ENCODE assay signal across 11 cellular contexts in the genomic region with DNA sequence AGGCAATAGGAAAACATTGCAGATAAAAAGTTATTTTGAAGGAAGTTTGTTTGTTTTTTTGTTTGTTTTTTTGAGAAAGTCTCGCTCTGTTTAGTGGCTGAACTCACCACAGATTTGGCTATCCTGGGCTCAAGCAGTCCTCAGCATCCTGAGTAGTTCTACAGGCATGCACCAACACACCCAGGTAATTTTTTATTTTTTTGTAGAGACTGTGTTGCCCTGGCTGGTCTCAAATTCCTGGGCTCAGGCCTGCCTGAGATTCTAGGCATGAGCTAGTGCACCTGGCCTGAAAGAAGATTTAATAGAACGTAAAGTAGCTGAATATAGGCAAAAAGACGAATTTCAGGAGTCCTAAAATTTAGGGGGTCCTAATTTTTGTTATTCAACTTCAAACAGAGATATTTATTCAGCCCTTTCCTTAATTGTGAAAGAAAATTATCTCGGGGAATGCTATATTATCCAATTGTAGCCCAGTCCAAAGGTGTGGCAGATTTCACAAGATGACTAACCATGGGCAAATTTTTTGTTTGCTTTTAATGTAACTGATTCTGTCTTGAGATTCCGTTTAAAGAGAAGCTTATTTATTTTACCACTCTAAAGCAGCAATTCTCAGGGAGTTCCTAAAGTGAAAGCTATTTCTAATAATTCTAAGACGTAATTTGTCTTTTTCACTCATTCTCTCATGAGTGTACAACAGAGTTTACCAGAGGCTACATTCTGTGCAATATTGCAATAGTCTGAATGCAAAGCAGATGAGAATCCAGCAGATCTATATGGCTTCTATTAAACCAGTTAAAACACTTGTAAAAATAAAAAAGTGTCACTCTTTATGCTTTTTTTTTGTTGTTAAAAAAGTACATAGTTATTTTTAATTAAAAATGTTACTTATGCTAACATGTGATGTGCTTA. TPM values are rescaled to one million over a fixed set of nuclear protein-coding genes. Genes with fewer than 3 reads are reported as not detected.
DNase-seq lines count a peak whose midpoint lies in the region; ATAC-seq, FAIRE-seq and TF ChIP-seq lines count a peak whose summit lies in the region.
"Had no signal": no experiment of that assay in that cellular context is flagged by ENCODE, and none has a peak within 500 bp of the region (broad histone marks: within the 10 kb centered on the region; RNA-seq: fewer than 3 reads in every experiment).

No MANE protein-coding gene starts in this region.

- dilution Hi-C loops in endothelial cell of umbilical vein (cut with MboI; ENCODE audit: extremely low pct_ligation_motif_present, low sequenced_read_pairs) = no loop called here

- TF ChIP-seq EP300 in upper lobe of left lung (IDR thresholded peaks at IDR 0.05) = no peak

- peaks cover 8% of the 10 kb centered on the region for H3K4me1 Mint-ChIP-seq in activated CD4-positive, alpha-beta T cell treated with anti-CD3 and anti-CD28 coated beads, Interleukin-2, amount 10 ng/mL, durations not matched to agents 7 days and 5 days

- CTCF ChIA-PET in endothelial cell of umbilical vein (lab: Charles Lee) = interaction anchor here (1.0 to 3.4 kb wide), 3 partner anchors 13 to 50 kb away, joined by 3 to 13 read pairs (median 7); a partner anchor contains a TSS
- CTCF ChIA-PET in activated CD4-positive, alpha-beta T cell treated with anti-CD3 and anti-CD28 coated beads, Interleukin-2, amount 10 ng/mL, durations not matched to agents 7 days and 5 days (lab: Charles Lee) = interaction anchor here (1.6 kb wide), 1 partner anchor 11 kb away, joined by 5 read pairs; no protein-coding TSS in a partner anchor

- H4K20me1 ChIP-seq in OCI-LY3 (ENCODE audit: insufficient read depth, low read length) = no peaks in the 10 kb centered on the region
- H4K20me1 ChIP-seq in endothelial cell of umbilical vein (replicated peaks; ENCODE audit: control insufficient read depth, extremely low read depth, insufficient read depth, low read length) = no peaks in the 10 kb centered on the region

- no peaks in the 10 kb centered on the region for H3K36me3 ChIP-seq in OCI-LY3 (replicated peaks; ENCODE audit: low read depth, low read length)
- H3K36me3 ChIP-seq in endothelial cell of umbilical vein (ENCODE audit: control insufficient read depth in 2 of 2, extremely low read depth in 1 of 2, insufficient read depth in 2 of 2, low read length in 2 of 2) = no peaks in the 10 kb centered on the region
- no peaks in the 10 kb centered on the region for H3K36me3 ChIP-seq in mucosa of descending colon (ENCODE audit: low read depth)
- no peaks in the 10 kb centered on the region for H3K36me3 ChIP-seq in upper lobe of left lung

- H3K9me1 ChIP-seq in endothelial cell of umbilical vein (replicated peaks; ENCODE audit: control insufficient read depth, extremely low read depth, insufficient read depth, low read length) = no peaks in the 10 kb centered on the region

- intact Hi-C loops in endothelial cell of umbilical vein (cut with micrococcal nuclease) (no loop called here), mucosa of descending colon (cut with DNase I, micrococcal nuclease) (no loop called here)

- no peak overlapping the region for H3K4me3 Mint-ChIP-seq in activated CD4-positive, alpha-beta T cell treated with anti-CD3 and anti-CD28 coated beads, Interleukin-2, amount 10 ng/mL, durations not matched to agents 7 days and 5 days

- H3K27me3 ChIP-seq in OCI-LY3 (ENCODE audit: low read depth, low read length) (peaks cover 4% of the 10 kb centered on the region; the same call in 1 of the 2 replicates), endothelial cell of umbilical vein (ENCODE audit: control insufficient read depth in 2 of 2, insufficient read depth in 2 of 2, low read length in 2 of 2) (no peaks in the 10 kb centered on the region), upper lobe of left lung (no peaks in the 10 kb centered on the region)

- no peaks in the 10 kb centered on the region for H3K9me3 ChIP-seq in OCI-LY3 (ENCODE audit: insufficient read depth, low read length)
- no peaks in the 10 kb centered on the region for H3K9me3 ChIP-seq in endothelial cell of umbilical vein (replicated peaks; ENCODE audit: control insufficient read depth, insufficient read depth, low read length)
- H3K9me3 ChIP-seq in mucosa of descending colon = no peaks in the 10 kb centered on the region
- no peaks in the 10 kb centered on the region for H3K9me3 ChIP-seq in upper lobe of left lung

- POLR2A ChIA-PET in endothelial cell of umbilical vein (lab: Charles Lee) = no interaction called here
- POLR2A ChIA-PET in activated CD4-positive, alpha-beta T cell treated with anti-CD3 and anti-CD28 coated beads, Interleukin-2, amount 10 ng/mL, durations not matched to agents 7 days and 5 days (lab: Charles Lee) = no interaction called here

- H3K36me3 Mint-ChIP-seq in activated CD4-positive, alpha-beta T cell treated with anti-CD3 and anti-CD28 coated beads, Interleukin-2, amount 10 ng/mL, durations not matched to agents 7 days and 5 days (ENCODE audit: low read depth) = peaks cover 2% of the 10 kb centered on the region

- peaks cover 27% of the 10 kb centered on the region for H3K27me3 Mint-ChIP-seq in activated CD4-positive, alpha-beta T cell treated with anti-CD3 and anti-CD28 coated beads, Interleukin-2, amount 10 ng/mL, durations not matched to agents 7 days and 5 days

- H2AFZ ChIP-seq in OCI-LY3 (ENCODE audit: low read depth, low read length) = no peak overlapping the region
- no peak overlapping the region for H2AFZ ChIP-seq in endothelial cell of umbilical vein (ENCODE audit: low read depth, low read length)

- ATAC-seq in mucosa of descending colon (peak; percentile 54), upper lobe of left lung (ENCODE audit: low FRiP score in 2 of 2) (peak; percentile 46 to 68), GM19395 (IDR thresholded peaks at IDR 0.05; ENCODE audit: unreplicated experiment) (no peak)
- no peak for ATAC-seq in activated CD4-positive, CD25-positive, alpha-beta regulatory T cell treated with anti-CD3 and anti-CD28 coated beads, Interleukin-2, amount 50 U/mL, for 24 hours

- DNase-seq in endothelial cell of umbilical vein (ENCODE audit: low read depth, low spot score) = no peak
- DNase-seq in mucosa of descending colon = no peak
- no peak for DNase-seq in upper lobe of left lung
- no peak for DNase-seq in activated CD4-positive, alpha-beta T cell treated with anti-CD3 and anti-CD28 coated beads, Interleukin-2, amount 10 ng/mL, durations not matched to agents 7 days and 5 days
- no peak for DNase-seq in D721Med (ENCODE audit: insufficient read length, low spot score)

- peaks cover 17% of the 10 kb centered on the region for H3K4me1 ChIP-seq in OCI-LY3 (ENCODE audit: low read length)
- H3K4me1 ChIP-seq in endothelial cell of umbilical vein (ENCODE audit: control insufficient read depth, extremely low read depth, insufficient read depth, low read length) = peaks cover 11% of the 10 kb centered on the region
- peaks cover 2% of the 10 kb centered on the region for H3K4me1 ChIP-seq in mucosa of descending colon (ENCODE audit: low read depth)
- peaks cover 0 to 23% (median 8%) of the 10 kb centered on the region in 4 donors for H3K4me1 ChIP-seq in upper lobe of left lung

- FAIRE-seq in endothelial cell of umbilical vein (lab: Jason Lieb, UNC) (peak; percentile 21), D721Med (lab: Jason Lieb, UNC) (no peak)
- FAIRE-seq: RCC 7860 had no signal

- BruUV-seq in endothelial cell of umbilical vein (replicated peaks; lab: Mats Ljungman, UMichigan) = no TSS peak

- H3K79me2 ChIP-seq in OCI-LY3 (ENCODE audit: low read length) (no peaks in the 10 kb centered on the region), endothelial cell of umbilical vein (ENCODE audit: control insufficient read depth, insufficient read depth, low read length) (no peaks in the 10 kb centered on the region)

- H3K4me2 ChIP-seq in OCI-LY3 (ENCODE audit: low read length) (peak overlapping the region; percentile 80), endothelial cell of umbilical vein (ENCODE audit: insufficient read depth, low read length) (peak overlapping the region; percentile 42)

- TF ChIP-seq POLR2A in endothelial cell of umbilical vein (IDR thresholded peaks at IDR 0.05; ENCODE audit: low read depth, low read length) (no peak), upper lobe of left lung (IDR thresholded peaks at IDR 0.05) (no peak)

- WGBS in upper lobe of left lung, 2 donors = 55 to 59% methylated on average over 6 of the region's 6 CpGs

- H3K9me3 Mint-ChIP-seq in activated CD4-positive, alpha-beta T cell treated with anti-CD3 and anti-CD28 coated beads, Interleukin-2, amount 10 ng/mL, durations not matched to agents 7 days and 5 days = no peaks in the 10 kb centered on the region
- H3K9me3 Mint-ChIP-seq: memory B cell had no signal

- H3K27ac ChIP-seq in OCI-LY3 (ENCODE audit: low read length) (no peak overlapping the region), endothelial cell of umbilical vein (ENCODE audit: insufficient read depth, low read depth, low read length) (no peak overlapping the region), upper lobe of left lung (peak overlapping the region; percentile 72 to 77 (median 74))

- no peak overlapping the region for H3K27ac Mint-ChIP-seq in activated CD4-positive, alpha-beta T cell treated with anti-CD3 and anti-CD28 coated beads, Interleukin-2, amount 10 ng/mL, durations not matched to agents 7 days and 5 days
- H3K27ac Mint-ChIP-seq: memory B cell had no signal

- H3K4me3 ChIP-seq in OCI-LY3 (ENCODE audit: low read length) (peak overlapping the region; percentile 75; the same call in 1 of the 2 replicates), endothelial cell of umbilical vein (replicated peaks in 1 of 3; ENCODE audit: insufficient read depth in 1 of 3, low read depth in 1 of 3, low read length in 3 of 3) (peak overlapping the region in 1 of 3 experiments; percentile 20), mucosa of descending colon (no peak overlapping the region), upper lobe of left lung (peak overlapping the region in 3 of 4 donors; percentile 33 to 45 (median 40))

- TF ChIP-seq CTCF in OCI-LY3 (IDR thresholded peaks at IDR 0.05; ENCODE audit: low read depth, low read length) = no peak
- TF ChIP-seq CTCF in endothelial cell of umbilical vein (IDR thresholded peaks at IDR 0.05; ENCODE audit: extremely low read depth in 1 of 2, insufficient read depth in 1 of 2, low read depth in 1 of 2, low read length in 2 of 2) = no peak
- no peak for TF ChIP-seq CTCF in mucosa of descending colon (IDR thresholded peaks at IDR 0.05)
- TF ChIP-seq CTCF in upper lobe of left lung (IDR thresholded peaks at IDR 0.05) = no peak
- no peak for TF ChIP-seq CTCF in D721Med (IDR thresholded peaks at IDR 0.05; ENCODE audit: insufficient read depth, missing control alignments)

- no peak overlapping the region for H3K9ac ChIP-seq in OCI-LY3 (ENCODE audit: low read length)
- no peak overlapping the region for H3K9ac ChIP-seq in endothelial cell of umbilical vein (replicated peaks; ENCODE audit: extremely low read depth, insufficient read depth, low read length)

RNA-seq across cellular contexts. Expression of a gene that starts 0.9 kb away (rescaled TPM):
- total RNA-seq in endothelial cell of umbilical vein = 1.5 and 1.6 TPM in 2 replicates
- polyA plus RNA-seq in endothelial cell of umbilical vein = 0.29 and 0.73 TPM in 2 replicates
- 1.0 and 1.1 TPM in 2 replicates for polyA plus RNA-seq in endothelial cell of umbilical vein (2011; cell fraction: cytosol; rRNA removed)
- polyA plus RNA-seq in endothelial cell of umbilical vein (2011; cell fraction: nucleus; rRNA removed) = 0.79 and 0.99 TPM in 2 replicates
- polyA plus RNA-seq in endothelial cell of umbilical vein (2012) = 27.9 and 33.9 TPM in 2 replicates
- 0.85 TPM in 1 of 2 replicates, not detected in the other for polyA minus RNA-seq in endothelial cell of umbilical vein
- polyA minus RNA-seq in endothelial cell of umbilical vein (2011; cell fraction: cytosol; rRNA and poly(A)+ RNA removed) = 14.6 TPM
- polyA minus RNA-seq in endothelial cell of umbilical vein (2011; cell fraction: nucleus; rRNA and poly(A)+ RNA removed) = not detected in 2 replicates
- total RNA-seq in mucosa of descending colon = 100 to 1,000 TPM in 1 of 3 donors, 10 to 100 TPM in 2; 69.4 to 114 (median 85.0) TPM
- 10 to 100 TPM; 37.1 to 75.4 (median 46.8) TPM for total RNA-seq in upper lobe of left lung
- under 1 TPM in 1 of 2 experiments, not detected in 1; 0.17 TPM for total RNA-seq in activated CD4-positive, alpha-beta T cell treated with anti-CD3 and anti-CD28 coated beads, Interleukin-2, amount 10 ng/mL, durations not matched to agents 7 days and 5 days
- total RNA-seq: Daoy had no signal

RNA-seq across cellular contexts. Expression of a gene that starts 4.2 kb away (rescaled TPM):
- total RNA-seq in endothelial cell of umbilical vein (0.46 TPM in 1 of 2 replicates, not detected in the other), mucosa of descending colon (under 1 TPM; 0.52 to 0.80 (median 0.60) TPM), upper lobe of left lung (under 1 TPM in 2 of 6 donors, not detected in 4; 0.37 to 0.89 TPM)
- polyA plus RNA-seq in endothelial cell of umbilical vein = not detected in 2 replicates
- polyA plus RNA-seq in endothelial cell of umbilical vein (2011; cell fraction: cytosol; rRNA removed) = not detected in 2 replicates
- 0.18 and 0.28 TPM in 2 replicates for polyA plus RNA-seq in endothelial cell of umbilical vein (2011; cell fraction: nucleus; rRNA removed)
- not detected in 2 replicates for polyA plus RNA-seq in endothelial cell of umbilical vein (2012)
- polyA minus RNA-seq in endothelial cell of umbilical vein = not detected in 2 replicates
- polyA minus RNA-seq in endothelial cell of umbilical vein (2011; cell fraction: cytosol; rRNA and poly(A)+ RNA removed) = not detected
- polyA minus RNA-seq in endothelial cell of umbilical vein (2011; cell fraction: nucleus; rRNA and poly(A)+ RNA removed) = 0.82 TPM in 1 of 2 replicates, not detected in the other
- under 1 TPM; 0.20 to 0.35 TPM for total RNA-seq in activated CD4-positive, alpha-beta T cell treated with anti-CD3 and anti-CD28 coated beads, Interleukin-2, amount 10 ng/mL, durations not matched to agents 7 days and 5 days
- total RNA-seq: Daoy had no signal

RNA-seq across cellular contexts. Expression of a gene that starts 12.3 kb away (rescaled TPM):
- total RNA-seq in endothelial cell of umbilical vein (1.4 and 1.9 TPM in 2 replicates), mucosa of descending colon (1 to 10 TPM; 3.7 to 9.8 (median 7.1) TPM), upper lobe of left lung (10 to 100 TPM in 2 of 6 donors, 1 to 10 TPM in 4; 2.1 to 18.2 (median 8.4) TPM)
- 0.58 and 0.60 TPM in 2 replicates for polyA plus RNA-seq in endothelial cell of umbilical vein
- polyA plus RNA-seq in endothelial cell of umbilical vein (2011; cell fraction: cytosol; rRNA removed) = 0.09 and 0.11 TPM in 2 replicates
- 5.2 and 6.3 TPM in 2 replicates for polyA plus RNA-seq in endothelial cell of umbilical vein (2011; cell fraction: nucleus; rRNA removed)
- 0.99 and 1.2 TPM in 2 replicates for polyA plus RNA-seq in endothelial cell of umbilical vein (2012)
- 1.4 and 1.7 TPM in 2 replicates for polyA minus RNA-seq in endothelial cell of umbilical vein
- not detected for polyA minus RNA-seq in endothelial cell of umbilical vein (2011; cell fraction: cytosol; rRNA and poly(A)+ RNA removed)
- 2.1 and 4.4 TPM in 2 replicates for polyA minus RNA-seq in endothelial cell of umbilical vein (2011; cell fraction: nucleus; rRNA and poly(A)+ RNA removed)
- total RNA-seq in activated CD4-positive, alpha-beta T cell treated with anti-CD3 and anti-CD28 coated beads, Interleukin-2, amount 10 ng/mL, durations not matched to agents 7 days and 5 days = 1 to 10 TPM; 1.2 to 2.4 TPM

Comparison
In these comparisons a context has a peak if more than half of its experiments do, and no peak if none do; other contexts are left out.
1. H3K27ac ChIP-seq: peak in upper lobe of left lung (4 of 4); none in OCI-LY3 (single experiment) and endothelial cell of umbilical vein (single experiment).
2. ATAC-seq: peak in mucosa of descending colon (single experiment) and upper lobe of left lung (2 of 2); none in activated CD4-positive, CD25-positive, alpha-beta regulatory T cell treated with anti-CD3 and anti-CD28 coated beads, Interleukin-2, amount 50 U/mL, for 24 hours (0 of 2) and GM19395 (single experiment).
3. RNA of a gene that starts 0.9 kb away (total RNA-seq): 69.4 to 114 TPM in mucosa of descending colon and 37.1 to 75.4 TPM in upper lobe of left lung; 1.5 to 1.6 TPM in endothelial cell of umbilical vein and 0.17 TPM in activated CD4-positive, alpha-beta T cell treated with anti-CD3 and anti-CD28 coated beads, Interleukin-2, amount 10 ng/mL, durations not matched to agents 7 days and 5 days; every median in the first group is over 10 times any median in the second.